Comparison of ENCODE assay signal across 1 cellular context in the genomic region with DNA sequence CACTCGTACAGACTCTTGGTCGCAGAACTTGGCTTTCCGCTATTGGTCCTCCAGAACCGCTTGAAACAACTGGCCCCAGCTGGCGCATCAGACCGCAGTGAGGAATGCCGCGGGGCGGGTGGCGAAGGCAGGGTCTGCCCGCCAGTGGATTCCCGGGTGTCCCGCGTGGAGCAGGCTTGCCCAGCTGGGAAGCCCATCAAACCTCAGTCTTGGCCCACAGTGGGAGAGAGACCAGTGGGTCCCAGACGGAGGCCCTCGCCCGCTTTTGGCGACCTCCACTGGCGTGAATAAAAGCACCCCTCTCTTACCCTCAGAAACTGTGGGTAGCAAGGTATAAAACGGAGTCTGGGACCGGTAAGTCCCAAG.
TF ChIP-seq lines count a peak whose summit lies in the region.

No MANE protein-coding gene starts in this region.

TF ChIP-seq in GM23338, 12 proteins besides CTCF, POLR2A, EP300 and RAD21 (continued from another document):
- TF ChIP-seq NANOG (IDR thresholded peaks at IDR 0.05; ENCODE audit: borderline replicate concordance) = no peak
- TF ChIP-seq EZH2 (IDR thresholded peaks at IDR 0.05; ENCODE audit: low read depth, unreplicated experiment) = no peak
- TF ChIP-seq EZH2phosphoT487 (IDR thresholded peaks at IDR 0.05; ENCODE audit: unreplicated experiment) = no peak
- TF ChIP-seq, protein P1, sequence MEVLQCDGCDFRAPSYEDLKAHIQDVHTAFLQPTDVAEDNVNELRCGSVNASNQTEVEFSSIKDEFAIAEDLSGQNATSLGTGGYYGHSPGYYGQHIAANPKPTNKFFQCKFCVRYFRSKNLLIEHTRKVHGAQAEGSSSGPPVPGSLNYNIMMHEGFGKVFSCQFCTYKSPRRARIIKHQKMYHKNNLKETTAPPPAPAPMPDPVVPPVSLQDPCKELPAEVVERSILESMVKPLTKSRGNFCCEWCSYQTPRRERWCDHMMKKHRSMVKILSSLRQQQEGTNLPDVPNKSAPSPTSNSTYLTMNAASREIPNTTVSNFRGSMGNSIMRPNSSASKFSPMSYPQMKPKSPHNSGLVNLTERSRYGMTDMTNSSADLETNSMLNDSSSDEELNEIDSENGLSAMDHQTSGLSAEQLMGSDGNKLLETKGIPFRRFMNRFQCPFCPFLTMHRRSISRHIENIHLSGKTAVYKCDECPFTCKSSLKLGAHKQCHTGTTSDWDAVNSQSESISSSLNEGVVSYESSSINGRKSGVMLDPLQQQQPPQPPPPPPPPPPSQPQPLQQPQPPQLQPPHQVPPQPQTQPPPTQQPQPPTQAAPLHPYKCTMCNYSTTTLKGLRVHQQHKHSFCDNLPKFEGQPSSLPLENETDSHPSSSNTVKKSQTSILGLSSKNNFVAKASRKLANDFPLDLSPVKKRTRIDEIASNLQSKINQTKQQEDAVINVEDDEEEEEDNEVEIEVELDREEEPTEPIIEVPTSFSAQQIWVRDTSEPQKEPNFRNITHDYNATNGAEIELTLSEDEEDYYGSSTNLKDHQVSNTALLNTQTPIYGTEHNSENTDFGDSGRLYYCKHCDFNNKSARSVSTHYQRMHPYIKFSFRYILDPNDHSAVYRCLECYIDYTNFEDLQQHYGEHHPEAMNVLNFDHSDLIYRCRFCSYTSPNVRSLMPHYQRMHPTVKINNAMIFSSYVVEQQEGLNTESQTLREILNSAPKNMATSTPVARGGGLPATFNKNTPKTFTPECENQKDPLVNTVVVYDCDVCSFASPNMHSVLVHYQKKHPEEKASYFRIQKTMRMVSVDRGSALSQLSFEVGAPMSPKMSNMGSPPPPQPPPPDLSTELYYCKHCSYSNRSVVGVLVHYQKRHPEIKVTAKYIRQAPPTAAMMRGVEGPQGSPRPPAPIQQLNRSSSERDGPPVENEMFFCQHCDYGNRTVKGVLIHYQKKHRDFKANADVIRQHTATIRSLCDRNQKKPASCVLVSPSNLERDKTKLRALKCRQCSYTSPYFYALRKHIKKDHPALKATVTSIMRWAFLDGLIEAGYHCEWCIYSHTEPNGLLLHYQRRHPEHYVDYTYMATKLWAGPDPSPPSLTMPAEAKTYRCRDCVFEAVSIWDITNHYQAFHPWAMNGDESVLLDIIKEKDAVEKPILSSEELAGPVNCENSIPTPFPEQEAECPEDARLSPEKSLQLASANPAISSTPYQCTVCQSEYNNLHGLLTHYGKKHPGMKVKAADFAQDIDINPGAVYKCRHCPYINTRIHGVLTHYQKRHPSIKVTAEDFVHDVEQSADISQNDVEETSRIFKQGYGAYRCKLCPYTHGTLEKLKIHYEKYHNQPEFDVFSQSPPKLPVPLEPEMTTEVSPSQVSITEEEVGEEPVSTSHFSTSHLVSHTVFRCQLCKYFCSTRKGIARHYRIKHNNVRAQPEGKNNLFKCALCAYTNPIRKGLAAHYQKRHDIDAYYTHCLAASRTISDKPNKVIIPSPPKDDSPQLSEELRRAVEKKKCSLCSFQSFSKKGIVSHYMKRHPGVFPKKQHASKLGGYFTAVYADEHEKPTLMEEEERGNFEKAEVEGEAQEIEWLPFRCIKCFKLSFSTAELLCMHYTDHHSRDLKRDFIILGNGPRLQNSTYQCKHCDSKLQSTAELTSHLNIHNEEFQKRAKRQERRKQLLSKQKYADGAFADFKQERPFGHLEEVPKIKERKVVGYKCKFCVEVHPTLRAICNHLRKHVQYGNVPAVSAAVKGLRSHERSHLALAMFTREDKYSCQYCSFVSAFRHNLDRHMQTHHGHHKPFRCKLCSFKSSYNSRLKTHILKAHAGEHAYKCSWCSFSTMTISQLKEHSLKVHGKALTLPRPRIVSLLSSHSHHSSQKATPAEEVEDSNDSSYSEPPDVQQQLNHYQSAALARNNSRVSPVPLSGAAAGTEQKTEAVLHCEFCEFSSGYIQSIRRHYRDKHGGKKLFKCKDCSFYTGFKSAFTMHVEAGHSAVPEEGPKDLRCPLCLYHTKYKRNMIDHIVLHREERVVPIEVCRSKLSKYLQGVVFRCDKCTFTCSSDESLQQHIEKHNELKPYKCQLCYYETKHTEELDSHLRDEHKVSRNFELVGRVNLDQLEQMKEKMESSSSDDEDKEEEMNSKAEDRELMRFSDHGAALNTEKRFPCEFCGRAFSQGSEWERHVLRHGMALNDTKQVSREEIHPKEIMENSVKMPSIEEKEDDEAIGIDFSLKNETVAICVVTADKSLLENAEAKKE (CRISPR knock-in tag; IDR thresholded peaks at IDR 0.05) = no peak
- TF ChIP-seq JUNB (IDR thresholded peaks at IDR 0.05; ENCODE audit: unreplicated experiment) = no peak
